2 cellular contexts compared by ENCODE assay signal in genomic region chr2:235677276-235677788, GRCh38.
TF ChIP-seq lines count a peak whose summit lies in the region.

No MANE protein-coding gene starts in this region.

TF ChIP-seq in GM23338, 12 proteins besides CTCF, POLR2A, EP300 and RAD21 (continued from another document):
- no peak for TF ChIP-seq ZNF462 (CRISPR knock-in tag; IDR thresholded peaks at IDR 0.05)
- no peak for TF ChIP-seq REST (IDR thresholded peaks at IDR 0.05; ENCODE audit: unreplicated experiment)
- no peak for TF ChIP-seq STAT1 (IDR thresholded peaks at IDR 0.05; ENCODE audit: unreplicated experiment)
- TF ChIP-seq POLR2AphosphoS5 (IDR thresholded peaks at IDR 0.05; ENCODE audit: low read depth), result no peak
- no peak for TF ChIP-seq ZNF331 (CRISPR knock-in tag; IDR thresholded peaks at IDR 0.05; ENCODE audit: low read depth)
- TF ChIP-seq CREB1 (CRISPR knock-in tag; IDR thresholded peaks at IDR 0.05; ENCODE audit: low read depth), result no peak
- TF ChIP-seq EZH2 (IDR thresholded peaks at IDR 0.05; ENCODE audit: low read depth, unreplicated experiment), result no peak
- no peak for TF ChIP-seq NANOG (IDR thresholded peaks at IDR 0.05; ENCODE audit: borderline replicate concordance)
- TF ChIP-seq ZNF114 (CRISPR knock-in tag; IDR thresholded peaks at IDR 0.05), result no peak

TF ChIP-seq in WTC11, 78 proteins besides CTCF, POLR2A, EP300 and RAD21 (continued from another document):
- TF ChIP-seq EMX1 (CRISPR knock-in tag; IDR thresholded peaks at IDR 0.05) (no peak), USF2 (CRISPR knock-in tag; IDR thresholded peaks at IDR 0.05) (no peak), AFF4 (CRISPR knock-in tag; IDR thresholded peaks at IDR 0.05; ENCODE audit: borderline replicate concordance) (no peak), ZNF396 (CRISPR knock-in tag; IDR thresholded peaks at IDR 0.05; ENCODE audit: borderline replicate concordance) (no peak), FOXJ3 (CRISPR knock-in tag; IDR thresholded peaks at IDR 0.05; ENCODE audit: borderline replicate concordance) (no peak), ARID4B (CRISPR knock-in tag; IDR thresholded peaks at IDR 0.05; ENCODE audit: borderline replicate concordance) (no peak), PRDM15 (CRISPR knock-in tag; IDR thresholded peaks at IDR 0.05) (no peak), ETV6 (CRISPR knock-in tag; IDR thresholded peaks at IDR 0.05) (no peak), ZNF263 (CRISPR knock-in tag; IDR thresholded peaks at IDR 0.05; ENCODE audit: low read depth) (no peak)
